In genomic region chr5:138064526-138064925, GRCh38 we compare ENCODE assay signal across 20 cellular contexts. TPM values are rescaled to one million over a fixed set of nuclear protein-coding genes. Genes with fewer than 3 reads are reported as not detected.
"Had no signal": no experiment of that assay in that cellular context is flagged by ENCODE, and none has a peak within 500 bp of the region (broad histone marks: within the 10 kb centered on the region; RNA-seq: fewer than 3 reads in every experiment).

No MANE protein-coding gene starts in this region.

- H3K36me3 ChIP-seq: ascending aorta, heart right ventricle, neutrophil, SJCRH30, thyroid gland, uterus had no signal

- DNase-seq: activated CD4-positive, alpha-beta T cell treated with anti-CD3 and anti-CD28 coated beads, Interleukin-2, amount 10 ng/mL, durations not matched to agents 7 days and 5 days; activated CD4-positive, CD25-positive, alpha-beta regulatory T cell; activated naive CD8-positive, alpha-beta T cell treated with anti-CD3 and anti-CD28 coated beads, Interleukin-2, amount 10 ng/mL, durations not matched to agents 7 days and 5 days; heart right ventricle; left cardiac atrium; naive B cell; posterior cingulate gyrus; right cardiac atrium; thyroid gland; uterus had no signal

- H3K4me3 Mint-ChIP-seq: activated CD4-positive, alpha-beta T cell treated with anti-CD3 and anti-CD28 coated beads, Interleukin-2, amount 10 ng/mL, durations not matched to agents 7 days and 5 days; activated naive CD8-positive, alpha-beta T cell treated with anti-CD3 and anti-CD28 coated beads, Interleukin-2, amount 10 ng/mL, durations not matched to agents 7 days and 5 days; activated T-helper 1 cell treated with anti-CD3 and anti-CD28 coated beads, Interleukin-12 subunit alpha, Interleukin-12 subunit beta, Interleukin-2, Interleukin-4 antibody, amounts not matched to agents 30 ng/mL and 10 ng/mL and 1 ng/mL, durations not matched to agents 14 hours and 24 hours and 36 hours; naive B cell; stimulated activated effector memory CD8-positive, alpha-beta T cell treated with anti-CD3 and anti-CD28 coated beads, Interleukin-12 subunit alpha, Interleukin-12 subunit beta, amount 100 ng/mL, for 72 hours had no signal

- H3K4me1 ChIP-seq: SJCRH30, thyroid gland, uterus had no signal

- H3K4me3 ChIP-seq: ascending aorta, heart right ventricle, SJCRH30, thyroid gland, uterus had no signal

- H3K27ac Mint-ChIP-seq: activated CD4-positive, alpha-beta T cell treated with anti-CD3 and anti-CD28 coated beads, Interleukin-2, amount 10 ng/mL, durations not matched to agents 7 days and 5 days; activated naive CD8-positive, alpha-beta T cell treated with anti-CD3 and anti-CD28 coated beads, Interleukin-2, amount 10 ng/mL, durations not matched to agents 7 days and 5 days; activated T-helper 1 cell treated with anti-CD3 and anti-CD28 coated beads, Interleukin-12 subunit alpha, Interleukin-12 subunit beta, Interleukin-2, Interleukin-4 antibody, amounts not matched to agents 30 ng/mL and 10 ng/mL and 1 ng/mL, durations not matched to agents 14 hours and 24 hours and 36 hours; stimulated activated effector memory CD8-positive, alpha-beta T cell treated with anti-CD3 and anti-CD28 coated beads, Interleukin-12 subunit alpha, Interleukin-12 subunit beta, amount 100 ng/mL, for 72 hours had no signal

- H3K27ac ChIP-seq: ascending aorta, heart right ventricle, neutrophil, SJCRH30, thyroid gland, uterus had no signal

- H3K9me3 ChIP-seq: ascending aorta, heart right ventricle, neutrophil, SJCRH30, thyroid gland, uterus had no signal

- H3K36me3 Mint-ChIP-seq: activated naive CD8-positive, alpha-beta T cell treated with anti-CD3 and anti-CD28 coated beads, Interleukin-2, amount 10 ng/mL, durations not matched to agents 7 days and 5 days; naive B cell; stimulated activated effector memory CD8-positive, alpha-beta T cell treated with anti-CD3 and anti-CD28 coated beads, Interleukin-12 subunit alpha, Interleukin-12 subunit beta, amount 100 ng/mL, for 72 hours had no signal

- H3K27me3 ChIP-seq: ascending aorta, heart right ventricle, neutrophil, SJCRH30, thyroid gland, uterus had no signal

- H3K27me3 Mint-ChIP-seq: activated CD4-positive, alpha-beta T cell treated with anti-CD3 and anti-CD28 coated beads, Interleukin-2, amount 10 ng/mL, durations not matched to agents 7 days and 5 days had no signal

- ATAC-seq: esophagus mucosa, heart right ventricle, right cardiac atrium had no signal

RNA-seq across cellular contexts. Expression of gene WNT8A, which starts 19.3 kb away (rescaled TPM):
- total RNA-seq: activated CD4-positive, alpha-beta T cell treated with anti-CD3 and anti-CD28 coated beads, Interleukin-2, amount 10 ng/mL, durations not matched to agents 7 days and 5 days; activated naive CD8-positive, alpha-beta T cell treated with anti-CD3 and anti-CD28 coated beads, Interleukin-2, amount 10 ng/mL, durations not matched to agents 7 days and 5 days; activated T-helper 1 cell treated with anti-CD3 and anti-CD28 coated beads, Interleukin-12 subunit alpha, Interleukin-12 subunit beta, Interleukin-2, Interleukin-4 antibody, amounts not matched to agents 30 ng/mL and 10 ng/mL and 1 ng/mL, durations not matched to agents 14 hours and 24 hours and 36 hours; ascending aorta; bronchial epithelial cell; esophagus mucosa; heart right ventricle; left cardiac atrium; lung microvascular endothelial cell; mononuclear cell; right cardiac atrium; SJCRH30; T-helper 2 cell treated with Interferon-gamma antibody and Interleukin-4, amounts not matched to agents 100 ng/mL and 5 ng/mL, for 36 hours; thyroid gland; uterus had no signal
- polyA plus RNA-seq: heart right ventricle, right cardiac atrium had no signal
